ENCODE assay signal across 1 cellular context in the genomic region with DNA sequence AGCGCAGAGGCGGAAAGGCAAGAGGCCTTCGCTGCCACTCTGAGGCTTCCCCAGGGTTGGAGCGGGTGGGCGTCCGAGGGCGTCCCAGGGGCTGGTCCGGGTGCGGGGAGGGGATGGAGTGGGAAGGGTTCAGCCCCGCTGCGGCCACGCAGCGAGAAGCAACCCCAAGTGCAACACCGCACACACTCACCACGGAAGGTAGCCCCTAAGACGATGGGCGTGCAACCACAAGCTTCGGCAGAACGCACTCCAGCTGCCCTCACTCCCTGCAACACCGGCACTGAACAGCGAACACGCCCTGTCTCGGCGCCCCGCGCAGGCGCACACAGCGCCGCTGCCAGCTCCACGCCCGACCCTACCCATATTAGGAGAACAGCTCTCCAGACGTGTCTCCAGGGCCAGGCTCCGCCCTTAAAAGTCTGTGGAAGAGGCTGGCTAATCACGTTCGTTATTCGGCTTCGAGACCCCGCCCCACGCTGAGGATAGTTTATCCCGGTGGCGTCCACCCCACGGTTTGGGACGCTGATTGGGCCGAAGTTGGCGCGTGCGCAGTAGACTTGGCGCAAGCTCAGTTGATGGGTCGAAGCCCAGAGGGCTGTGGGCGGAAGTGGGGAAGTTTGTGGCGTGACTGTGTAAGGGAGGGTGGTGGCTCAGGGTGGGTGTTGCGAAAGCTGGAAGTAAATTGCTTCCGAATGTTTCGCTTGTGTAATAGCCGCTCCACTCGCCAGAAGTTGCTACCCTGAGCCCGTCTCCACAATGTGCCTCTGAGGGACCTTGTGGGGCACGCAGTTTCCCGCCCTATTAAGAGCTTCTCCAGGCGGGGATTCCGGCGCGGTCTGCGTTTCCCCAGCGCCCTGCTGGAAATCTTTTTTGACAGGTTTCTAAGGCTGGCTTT.
TF ChIP-seq lines count a peak whose summit lies in the region.

A gene (minus strand): TSS at position 300 of the 895 bp plus-strand sequence. CDS start 343 bp downstream, outside the sequence.

TF ChIP-seq in K562, 482 proteins besides CTCF, POLR2A, EP300 and RAD21 (continued from another document and continues in another):
- TF ChIP-seq, protein P1, sequence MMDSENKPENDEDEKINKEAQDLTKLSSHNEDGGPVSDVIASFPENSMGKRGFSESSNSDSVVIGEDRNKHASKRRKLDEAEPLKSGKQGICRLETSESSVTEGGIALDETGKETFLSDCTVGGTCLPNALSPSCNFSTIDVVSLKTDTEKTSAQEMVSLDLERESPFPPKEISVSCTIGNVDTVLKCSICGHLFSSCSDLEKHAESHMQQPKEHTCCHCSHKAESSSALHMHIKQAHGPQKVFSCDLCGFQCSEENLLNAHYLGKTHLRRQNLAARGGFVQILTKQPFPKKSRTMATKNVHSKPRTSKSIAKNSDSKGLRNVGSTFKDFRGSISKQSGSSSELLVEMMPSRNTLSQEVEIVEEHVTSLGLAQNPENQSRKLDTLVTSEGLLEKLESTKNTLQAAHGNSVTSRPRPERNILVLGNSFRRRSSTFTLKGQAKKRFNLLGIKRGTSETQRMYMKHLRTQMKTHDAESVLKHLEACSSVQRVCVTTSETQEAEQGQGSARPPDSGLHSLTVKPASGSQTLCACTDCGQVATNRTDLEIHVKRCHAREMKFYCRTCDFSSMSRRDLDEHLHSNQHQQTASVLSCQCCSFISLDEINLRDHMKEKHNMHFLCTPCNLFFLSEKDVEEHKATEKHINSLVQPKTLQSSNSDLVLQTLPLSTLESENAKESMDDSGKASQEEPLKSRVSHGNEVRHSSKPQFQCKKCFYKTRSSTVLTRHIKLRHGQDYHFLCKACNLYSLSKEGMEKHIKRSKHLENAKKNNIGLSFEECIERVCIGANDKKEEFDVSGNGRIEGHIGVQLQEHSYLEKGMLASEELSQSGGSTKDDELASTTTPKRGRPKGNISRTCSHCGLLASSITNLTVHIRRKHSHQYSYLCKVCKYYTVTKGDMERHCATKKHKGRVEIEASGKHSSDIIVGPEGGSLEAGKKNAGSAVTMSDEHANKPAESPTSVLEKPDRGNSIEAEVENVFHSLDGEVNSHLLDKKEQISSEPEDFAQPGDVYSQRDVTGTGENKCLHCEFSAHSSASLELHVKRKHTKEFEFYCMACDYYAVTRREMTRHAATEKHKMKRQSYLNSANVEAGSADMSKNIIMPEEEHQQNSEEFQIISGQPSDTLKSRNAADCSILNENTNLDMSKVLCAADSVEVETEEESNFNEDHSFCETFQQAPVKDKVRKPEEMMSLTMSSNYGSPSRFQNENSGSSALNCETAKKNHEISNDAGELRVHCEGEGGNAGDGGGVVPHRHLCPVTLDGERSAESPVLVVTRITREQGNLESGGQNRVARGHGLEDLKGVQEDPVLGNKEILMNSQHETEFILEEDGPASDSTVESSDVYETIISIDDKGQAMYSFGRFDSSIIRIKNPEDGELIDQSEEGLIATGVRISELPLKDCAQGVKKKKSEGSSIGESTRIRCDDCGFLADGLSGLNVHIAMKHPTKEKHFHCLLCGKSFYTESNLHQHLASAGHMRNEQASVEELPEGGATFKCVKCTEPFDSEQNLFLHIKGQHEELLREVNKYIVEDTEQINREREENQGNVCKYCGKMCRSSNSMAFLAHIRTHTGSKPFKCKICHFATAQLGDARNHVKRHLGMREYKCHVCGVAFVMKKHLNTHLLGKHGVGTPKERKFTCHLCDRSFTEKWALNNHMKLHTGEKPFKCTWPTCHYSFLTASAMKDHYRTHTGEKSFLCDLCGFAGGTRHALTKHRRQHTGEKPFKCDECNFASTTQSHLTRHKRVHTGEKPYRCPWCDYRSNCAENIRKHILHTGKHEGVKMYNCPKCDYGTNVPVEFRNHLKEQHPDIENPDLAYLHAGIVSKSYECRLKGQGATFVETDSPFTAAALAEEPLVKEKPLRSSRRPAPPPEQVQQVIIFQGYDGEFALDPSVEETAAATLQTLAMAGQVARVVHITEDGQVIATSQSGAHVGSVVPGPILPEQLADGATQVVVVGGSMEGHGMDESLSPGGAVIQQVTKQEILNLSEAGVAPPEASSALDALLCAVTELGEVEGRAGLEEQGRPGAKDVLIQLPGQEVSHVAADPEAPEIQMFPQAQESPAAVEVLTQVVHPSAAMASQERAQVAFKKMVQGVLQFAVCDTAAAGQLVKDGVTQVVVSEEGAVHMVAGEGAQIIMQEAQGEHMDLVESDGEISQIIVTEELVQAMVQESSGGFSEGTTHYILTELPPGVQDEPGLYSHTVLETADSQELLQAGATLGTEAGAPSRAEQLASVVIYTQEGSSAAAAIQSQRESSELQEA (IDR thresholded peaks at IDR 0.05; ENCODE audit: low read depth): no peak
- TF ChIP-seq, protein P2, sequence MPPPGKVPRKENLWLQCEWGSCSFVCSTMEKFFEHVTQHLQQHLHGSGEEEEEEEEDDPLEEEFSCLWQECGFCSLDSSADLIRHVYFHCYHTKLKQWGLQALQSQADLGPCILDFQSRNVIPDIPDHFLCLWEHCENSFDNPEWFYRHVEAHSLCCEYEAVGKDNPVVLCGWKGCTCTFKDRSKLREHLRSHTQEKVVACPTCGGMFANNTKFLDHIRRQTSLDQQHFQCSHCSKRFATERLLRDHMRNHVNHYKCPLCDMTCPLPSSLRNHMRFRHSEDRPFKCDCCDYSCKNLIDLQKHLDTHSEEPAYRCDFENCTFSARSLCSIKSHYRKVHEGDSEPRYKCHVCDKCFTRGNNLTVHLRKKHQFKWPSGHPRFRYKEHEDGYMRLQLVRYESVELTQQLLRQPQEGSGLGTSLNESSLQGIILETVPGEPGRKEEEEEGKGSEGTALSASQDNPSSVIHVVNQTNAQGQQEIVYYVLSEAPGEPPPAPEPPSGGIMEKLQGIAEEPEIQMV (tag; conservative IDR thresholded peaks at IDR 0.05; ENCODE audit: low read depth): no peak
- TF ChIP-seq HNRNPUL1 (IDR thresholded peaks at IDR 0.05; ENCODE audit: low read length): no peak
- TF ChIP-seq POU5F1 (IDR thresholded peaks at IDR 0.05; ENCODE audit: borderline replicate concordance, low read depth, low read length, partially characterized antibody): peak; percentile 89
- TF ChIP-seq, protein P3, sequence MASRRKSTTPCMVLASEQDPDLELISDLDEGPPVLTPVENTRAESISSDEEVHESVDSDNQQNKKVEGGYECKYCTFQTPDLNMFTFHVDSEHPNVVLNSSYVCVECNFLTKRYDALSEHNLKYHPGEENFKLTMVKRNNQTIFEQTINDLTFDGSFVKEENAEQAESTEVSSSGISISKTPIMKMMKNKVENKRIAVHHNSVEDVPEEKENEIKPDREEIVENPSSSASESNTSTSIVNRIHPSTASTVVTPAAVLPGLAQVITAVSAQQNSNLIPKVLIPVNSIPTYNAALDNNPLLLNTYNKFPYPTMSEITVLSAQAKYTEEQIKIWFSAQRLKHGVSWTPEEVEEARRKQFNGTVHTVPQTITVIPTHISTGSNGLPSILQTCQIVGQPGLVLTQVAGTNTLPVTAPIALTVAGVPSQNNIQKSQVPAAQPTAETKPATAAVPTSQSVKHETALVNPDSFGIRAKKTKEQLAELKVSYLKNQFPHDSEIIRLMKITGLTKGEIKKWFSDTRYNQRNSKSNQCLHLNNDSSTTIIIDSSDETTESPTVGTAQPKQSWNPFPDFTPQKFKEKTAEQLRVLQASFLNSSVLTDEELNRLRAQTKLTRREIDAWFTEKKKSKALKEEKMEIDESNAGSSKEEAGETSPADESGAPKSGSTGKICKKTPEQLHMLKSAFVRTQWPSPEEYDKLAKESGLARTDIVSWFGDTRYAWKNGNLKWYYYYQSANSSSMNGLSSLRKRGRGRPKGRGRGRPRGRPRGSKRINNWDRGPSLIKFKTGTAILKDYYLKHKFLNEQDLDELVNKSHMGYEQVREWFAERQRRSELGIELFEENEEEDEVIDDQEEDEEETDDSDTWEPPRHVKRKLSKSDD (conservative IDR thresholded peaks at IDR 0.05; ENCODE audit: low read length): no peak
- peak; percentile 71 for TF ChIP-seq FOXK2 (conservative IDR thresholded peaks at IDR 0.05 in 1 of 2, IDR thresholded peaks at IDR 0.05 in 1 of 2; ENCODE audit: low read depth in 2 of 2)
- TF ChIP-seq ZNF282 (CRISPR knock-in tag; IDR thresholded peaks at IDR 0.05): no peak
- TF ChIP-seq ZBTB7A (IDR thresholded peaks at IDR 0.05; ENCODE audit: borderline replicate concordance, control insufficient read depth, low read depth, low read length): peak; percentile 71; the same call in 1 of the 2 replicates
- no peak for TF ChIP-seq POLR3A (IDR thresholded peaks at IDR 0.05; ENCODE audit: borderline replicate concordance, extremely low read depth, insufficient read depth, insufficient read length)
- no peak for TF ChIP-seq ZZZ3 (IDR thresholded peaks at IDR 0.05)
- TF ChIP-seq, protein P4, sequence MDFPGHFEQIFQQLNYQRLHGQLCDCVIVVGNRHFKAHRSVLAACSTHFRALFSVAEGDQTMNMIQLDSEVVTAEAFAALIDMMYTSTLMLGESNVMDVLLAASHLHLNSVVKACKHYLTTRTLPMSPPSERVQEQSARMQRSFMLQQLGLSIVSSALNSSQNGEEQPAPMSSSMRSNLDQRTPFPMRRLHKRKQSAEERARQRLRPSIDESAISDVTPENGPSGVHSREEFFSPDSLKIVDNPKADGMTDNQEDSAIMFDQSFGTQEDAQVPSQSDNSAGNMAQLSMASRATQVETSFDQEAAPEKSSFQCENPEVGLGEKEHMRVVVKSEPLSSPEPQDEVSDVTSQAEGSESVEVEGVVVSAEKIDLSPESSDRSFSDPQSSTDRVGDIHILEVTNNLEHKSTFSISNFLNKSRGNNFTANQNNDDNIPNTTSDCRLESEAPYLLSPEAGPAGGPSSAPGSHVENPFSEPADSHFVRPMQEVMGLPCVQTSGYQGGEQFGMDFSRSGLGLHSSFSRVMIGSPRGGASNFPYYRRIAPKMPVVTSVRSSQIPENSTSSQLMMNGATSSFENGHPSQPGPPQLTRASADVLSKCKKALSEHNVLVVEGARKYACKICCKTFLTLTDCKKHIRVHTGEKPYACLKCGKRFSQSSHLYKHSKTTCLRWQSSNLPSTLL (IDR thresholded peaks at IDR 0.05): no peak
- no peak for TF ChIP-seq ZNF24 (IDR thresholded peaks at IDR 0.05)
- TF ChIP-seq ZNF707 (CRISPR knock-in tag; conservative IDR thresholded peaks at IDR 0.05): no peak
- TF ChIP-seq PHB2 (IDR thresholded peaks at IDR 0.05; ENCODE audit: low read depth): no peak
- TF ChIP-seq MCM7 (IDR thresholded peaks at IDR 0.05): no peak
- TF ChIP-seq ZNF75A (CRISPR knock-in tag; IDR thresholded peaks at IDR 0.05): no peak
- TF ChIP-seq ZNF134 (CRISPR knock-in tag; conservative IDR thresholded peaks at IDR 0.05): no peak
- no peak for TF ChIP-seq ZNF140 (CRISPR knock-in tag; IDR thresholded peaks at IDR 0.05)
- TF ChIP-seq, protein P5, sequence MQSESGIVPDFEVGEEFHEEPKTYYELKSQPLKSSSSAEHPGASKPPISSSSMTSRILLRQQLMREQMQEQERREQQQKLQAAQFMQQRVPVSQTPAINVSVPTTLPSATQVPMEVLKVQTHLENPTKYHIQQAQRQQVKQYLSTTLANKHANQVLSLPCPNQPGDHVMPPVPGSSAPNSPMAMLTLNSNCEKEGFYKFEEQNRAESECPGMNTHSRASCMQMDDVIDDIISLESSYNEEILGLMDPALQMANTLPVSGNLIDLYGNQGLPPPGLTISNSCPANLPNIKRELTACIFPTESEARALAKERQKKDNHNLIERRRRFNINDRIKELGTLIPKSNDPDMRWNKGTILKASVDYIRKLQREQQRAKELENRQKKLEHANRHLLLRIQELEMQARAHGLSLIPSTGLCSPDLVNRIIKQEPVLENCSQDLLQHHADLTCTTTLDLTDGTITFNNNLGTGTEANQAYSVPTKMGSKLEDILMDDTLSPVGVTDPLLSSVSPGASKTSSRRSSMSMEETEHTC (IDR thresholded peaks at IDR 0.05): no peak
- TF ChIP-seq SIN3A (IDR thresholded peaks at IDR 0.05; ENCODE audit: borderline replicate concordance in 2 of 2, control insufficient read depth in 1 of 2, low read depth in 2 of 2, low read length in 2 of 2): peak; percentile 41 to 74
- TF ChIP-seq MYNN (IDR thresholded peaks at IDR 0.05): peak; percentile 34; the same call in 1 of the 2 replicates
- no peak for TF ChIP-seq MYNN (CRISPR knock-in tag; IDR thresholded peaks at IDR 0.05)
- TF ChIP-seq ELF4 (CRISPR knock-in tag; IDR thresholded peaks at IDR 0.05): peak; percentile 75; the same call in 1 of the 2 replicates
- TF ChIP-seq MEIS2 (IDR thresholded peaks at IDR 0.05; ENCODE audit: partially characterized antibody): peak; percentile 86
- TF ChIP-seq, protein P6, sequence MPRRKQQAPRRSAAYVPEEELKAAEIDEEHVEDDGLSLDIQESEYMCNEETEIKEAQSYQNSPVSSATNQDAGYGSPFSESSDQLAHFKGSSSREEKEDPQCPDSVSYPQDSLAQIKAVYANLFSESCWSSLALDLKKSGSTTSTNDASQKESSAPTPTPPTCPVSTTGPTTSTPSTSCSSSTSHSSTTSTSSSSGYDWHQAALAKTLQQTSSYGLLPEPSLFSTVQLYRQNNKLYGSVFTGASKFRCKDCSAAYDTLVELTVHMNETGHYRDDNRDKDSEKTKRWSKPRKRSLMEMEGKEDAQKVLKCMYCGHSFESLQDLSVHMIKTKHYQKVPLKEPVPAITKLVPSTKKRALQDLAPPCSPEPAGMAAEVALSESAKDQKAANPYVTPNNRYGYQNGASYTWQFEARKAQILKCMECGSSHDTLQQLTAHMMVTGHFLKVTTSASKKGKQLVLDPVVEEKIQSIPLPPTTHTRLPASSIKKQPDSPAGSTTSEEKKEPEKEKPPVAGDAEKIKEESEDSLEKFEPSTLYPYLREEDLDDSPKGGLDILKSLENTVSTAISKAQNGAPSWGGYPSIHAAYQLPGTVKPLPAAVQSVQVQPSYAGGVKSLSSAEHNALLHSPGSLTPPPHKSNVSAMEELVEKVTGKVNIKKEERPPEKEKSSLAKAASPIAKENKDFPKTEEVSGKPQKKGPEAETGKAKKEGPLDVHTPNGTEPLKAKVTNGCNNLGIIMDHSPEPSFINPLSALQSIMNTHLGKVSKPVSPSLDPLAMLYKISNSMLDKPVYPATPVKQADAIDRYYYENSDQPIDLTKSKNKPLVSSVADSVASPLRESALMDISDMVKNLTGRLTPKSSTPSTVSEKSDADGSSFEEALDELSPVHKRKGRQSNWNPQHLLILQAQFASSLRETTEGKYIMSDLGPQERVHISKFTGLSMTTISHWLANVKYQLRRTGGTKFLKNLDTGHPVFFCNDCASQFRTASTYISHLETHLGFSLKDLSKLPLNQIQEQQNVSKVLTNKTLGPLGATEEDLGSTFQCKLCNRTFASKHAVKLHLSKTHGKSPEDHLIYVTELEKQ (CRISPR knock-in tag; IDR thresholded peaks at IDR 0.05): no peak
- peak; percentile 11; the same call in 1 of the 2 replicates for TF ChIP-seq ESRRA (IDR thresholded peaks at IDR 0.05; ENCODE audit: borderline replicate concordance, low read depth)
- TF ChIP-seq, protein P7, sequence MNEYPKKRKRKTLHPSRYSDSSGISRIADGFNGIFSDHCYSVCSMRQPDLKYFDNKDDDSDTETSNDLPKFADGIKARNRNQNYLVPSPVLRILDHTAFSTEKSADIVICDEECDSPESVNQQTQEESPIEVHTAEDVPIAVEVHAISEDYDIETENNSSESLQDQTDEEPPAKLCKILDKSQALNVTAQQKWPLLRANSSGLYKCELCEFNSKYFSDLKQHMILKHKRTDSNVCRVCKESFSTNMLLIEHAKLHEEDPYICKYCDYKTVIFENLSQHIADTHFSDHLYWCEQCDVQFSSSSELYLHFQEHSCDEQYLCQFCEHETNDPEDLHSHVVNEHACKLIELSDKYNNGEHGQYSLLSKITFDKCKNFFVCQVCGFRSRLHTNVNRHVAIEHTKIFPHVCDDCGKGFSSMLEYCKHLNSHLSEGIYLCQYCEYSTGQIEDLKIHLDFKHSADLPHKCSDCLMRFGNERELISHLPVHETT (CRISPR knock-in tag; conservative IDR thresholded peaks at IDR 0.05 in 1 of 2, IDR thresholded peaks at IDR 0.05 in 1 of 2): no peak; a peak in 1 of 4 replicates
- TF ChIP-seq ZNF431 (CRISPR knock-in tag; IDR thresholded peaks at IDR 0.05): no peak
- TF ChIP-seq ZC3H8 (IDR thresholded peaks at IDR 0.05): no peak
- TF ChIP-seq SNRNP70 (optimal IDR thresholded peaks at IDR 0.05; ENCODE audit: low read depth, low read length): no peak
- 0 out of 2 replicates have a peak, but pooled peaks have one; percentile 44 for TF ChIP-seq KLF13 (tag; IDR thresholded peaks at IDR 0.05; ENCODE audit: borderline replicate concordance, low read depth)
